ENCODE assay signal across 1 cellular context in genomic region chr10:73218466-73219191, GRCh38.
TF ChIP-seq lines count a peak whose summit lies in the region.

No MANE protein-coding gene starts in this region.

TF ChIP-seq in endothelial cell of umbilical vein, 7 proteins besides CTCF, POLR2A, EP300 and RAD21:
- no peak for TF ChIP-seq MYC (IDR thresholded peaks at IDR 0.05; ENCODE audit: low read depth, low read length)
- no peak for TF ChIP-seq FOS (IDR thresholded peaks at IDR 0.05; ENCODE audit: borderline replicate concordance, insufficient read depth, low read length)
- TF ChIP-seq JUN (IDR thresholded peaks at IDR 0.05; ENCODE audit: borderline replicate concordance, insufficient read depth, insufficient read length, low read depth), result no peak
TF ChIP-seq in endothelial cell of umbilical vein: peak in this region for 0.
